In the genomic region with DNA sequence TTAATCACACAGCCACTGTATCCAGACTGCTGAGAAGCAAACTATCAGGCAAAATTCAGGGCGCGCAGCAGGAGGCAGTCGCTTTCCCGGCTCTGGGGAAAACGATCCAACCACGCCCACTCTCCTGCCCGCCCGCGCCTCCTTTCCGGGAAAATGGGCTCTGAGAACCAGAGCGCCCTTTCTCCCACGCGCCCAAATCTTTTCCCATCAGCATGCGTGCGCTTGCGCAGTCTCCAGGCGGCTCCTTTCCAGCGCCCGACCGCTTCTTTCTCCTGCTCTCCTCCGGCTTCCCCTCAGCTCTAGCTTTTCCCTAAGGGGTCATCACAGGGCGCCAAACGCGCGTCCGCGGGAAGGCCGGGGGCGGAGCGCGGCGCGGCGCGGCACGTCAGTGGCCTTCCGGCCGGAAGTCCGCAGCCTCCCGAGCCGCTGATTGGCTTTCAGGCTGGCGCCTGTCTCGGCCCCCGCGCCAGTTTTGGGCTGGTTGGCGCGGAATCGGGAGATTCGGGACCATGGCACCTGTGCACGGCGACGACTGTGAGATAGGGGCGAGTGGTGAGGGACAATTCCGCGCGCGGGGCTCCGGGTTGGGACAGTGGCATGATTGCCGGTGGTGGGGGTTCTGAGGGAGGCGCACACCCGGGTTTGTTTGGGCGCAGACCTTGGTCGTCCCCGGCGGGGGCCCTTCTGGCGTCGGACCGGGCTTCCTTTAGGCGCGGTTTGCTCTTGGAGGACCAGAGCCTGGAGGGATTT, we compare ENCODE assay signal across 8 cellular contexts. TPM values are rescaled to one million over a fixed set of nuclear protein-coding genes. Genes with fewer than 3 reads are reported as not detected.
DNase-seq lines count a peak whose midpoint lies in the region; ATAC-seq and TF ChIP-seq lines count a peak whose summit lies in the region.

A gene with protein sequence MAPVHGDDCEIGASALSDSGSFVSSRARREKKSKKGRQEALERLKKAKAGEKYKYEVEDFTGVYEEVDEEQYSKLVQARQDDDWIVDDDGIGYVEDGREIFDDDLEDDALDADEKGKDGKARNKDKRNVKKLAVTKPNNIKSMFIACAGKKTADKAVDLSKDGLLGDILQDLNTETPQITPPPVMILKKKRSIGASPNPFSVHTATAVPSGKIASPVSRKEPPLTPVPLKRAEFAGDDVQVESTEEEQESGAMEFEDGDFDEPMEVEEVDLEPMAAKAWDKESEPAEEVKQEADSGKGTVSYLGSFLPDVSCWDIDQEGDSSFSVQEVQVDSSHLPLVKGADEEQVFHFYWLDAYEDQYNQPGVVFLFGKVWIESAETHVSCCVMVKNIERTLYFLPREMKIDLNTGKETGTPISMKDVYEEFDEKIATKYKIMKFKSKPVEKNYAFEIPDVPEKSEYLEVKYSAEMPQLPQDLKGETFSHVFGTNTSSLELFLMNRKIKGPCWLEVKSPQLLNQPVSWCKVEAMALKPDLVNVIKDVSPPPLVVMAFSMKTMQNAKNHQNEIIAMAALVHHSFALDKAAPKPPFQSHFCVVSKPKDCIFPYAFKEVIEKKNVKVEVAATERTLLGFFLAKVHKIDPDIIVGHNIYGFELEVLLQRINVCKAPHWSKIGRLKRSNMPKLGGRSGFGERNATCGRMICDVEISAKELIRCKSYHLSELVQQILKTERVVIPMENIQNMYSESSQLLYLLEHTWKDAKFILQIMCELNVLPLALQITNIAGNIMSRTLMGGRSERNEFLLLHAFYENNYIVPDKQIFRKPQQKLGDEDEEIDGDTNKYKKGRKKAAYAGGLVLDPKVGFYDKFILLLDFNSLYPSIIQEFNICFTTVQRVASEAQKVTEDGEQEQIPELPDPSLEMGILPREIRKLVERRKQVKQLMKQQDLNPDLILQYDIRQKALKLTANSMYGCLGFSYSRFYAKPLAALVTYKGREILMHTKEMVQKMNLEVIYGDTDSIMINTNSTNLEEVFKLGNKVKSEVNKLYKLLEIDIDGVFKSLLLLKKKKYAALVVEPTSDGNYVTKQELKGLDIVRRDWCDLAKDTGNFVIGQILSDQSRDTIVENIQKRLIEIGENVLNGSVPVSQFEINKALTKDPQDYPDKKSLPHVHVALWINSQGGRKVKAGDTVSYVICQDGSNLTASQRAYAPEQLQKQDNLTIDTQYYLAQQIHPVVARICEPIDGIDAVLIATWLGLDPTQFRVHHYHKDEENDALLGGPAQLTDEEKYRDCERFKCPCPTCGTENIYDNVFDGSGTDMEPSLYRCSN (N-terminal part only) (plus strand): TSS at position 466 of the 750 bp plus-strand sequence. CDS start 44 bp downstream, at position 510.

- POLR2A ChIA-PET in SK-N-SH (lab: Yijun Ruan, JAX): no interaction called here

- TF ChIP-seq RAD21 in SK-N-SH (IDR thresholded peaks at IDR 0.05; ENCODE audit: low read length): peak; percentile 30

- H3K36me3 ChIP-seq in SK-N-SH (replicated peaks in 1 of 2; ENCODE audit: control insufficient read depth in 1 of 2, insufficient read depth in 2 of 2, low read length in 1 of 2): no peaks in the 10 kb centered on the region

- CTCF ChIA-PET in SK-N-SH (lab: Yijun Ruan, JAX): interaction anchor here (3.0 kb wide), 1 partner anchor 17 kb away, joined by 12 read pairs; no protein-coding TSS in a partner anchor

- H3F3A ChIP-seq in SK-N-SH (replicated peaks; ENCODE audit: insufficient read depth): no peaks in the 10 kb centered on the region

- H3K9me3 Mint-ChIP-seq in activated naive CD4-positive, alpha-beta T cell treated with anti-CD3 and anti-CD28 coated beads, Interleukin-2, amount 50 U/mL, for 72 hours: no peaks in the 10 kb centered on the region

- H3K79me2 ChIP-seq in SK-N-SH (ENCODE audit: insufficient read depth): peaks cover 41% of the 10 kb centered on the region; the same call in 1 of the 2 replicates

- peak within 1 kb of the TSS; percentile 88 to 97 for H3K27ac Mint-ChIP-seq in activated naive CD4-positive, alpha-beta T cell treated with anti-CD3 and anti-CD28 coated beads, Interleukin-2, amount 50 U/mL, for 72 hours

- H3K9ac ChIP-seq in SK-N-SH: peak within 1 kb of the TSS; percentile 58

- no peaks in the 10 kb centered on the region; a peak in 1 of 4 replicates for H3K4me1 ChIP-seq in SK-N-SH (ENCODE audit: control insufficient read depth in 1 of 2, insufficient read depth in 2 of 2, low read depth in 1 of 2, low read length in 1 of 2)

- peak; percentile 92 for ATAC-seq in HG02571 (IDR thresholded peaks at IDR 0.05; ENCODE audit: unreplicated experiment)
- ATAC-seq in activated naive CD4-positive, alpha-beta T cell treated with anti-CD3 and anti-CD28 coated beads, Interleukin-2, amount 50 U/mL, for 72 hours: peak; percentile 99

- TF ChIP-seq CTCF in NB4 (IDR thresholded peaks at IDR 0.05; ENCODE audit: low read depth, low read length) (no peak), SK-N-SH (IDR thresholded peaks at IDR 0.05) (peak; percentile 37)

- peak within 1 kb of the TSS; percentile 47 to 77 for H3K27ac ChIP-seq in SK-N-SH (ENCODE audit: low read depth in 2 of 2, low read length in 1 of 2)

- H3K27me3 ChIP-seq in SK-N-SH (ENCODE audit: insufficient read depth): no peaks in the 10 kb centered on the region

- WGBS in SK-N-SH (ENCODE audit: low lambda C conversion rate): 18% methylated on average over 48 of the region's 70 CpGs

- TF ChIP-seq POLR2A in NB4 (IDR thresholded peaks at IDR 0.05; ENCODE audit: extremely low read depth, insufficient read length): peak; percentile 60

- H3K4me3 ChIP-seq in GM08714 (ENCODE audit: low read length): peak within 1 kb of the TSS; percentile 80
- peak within 1 kb of the TSS; percentile 89 for H3K4me3 ChIP-seq in NB4 (ENCODE audit: low read depth, low read length)
- peak within 1 kb of the TSS; percentile 69 to 73 for H3K4me3 ChIP-seq in SK-N-SH (ENCODE audit: low read depth in 2 of 2, low read length in 1 of 2)

- peak; percentile 96 for DNase-seq in NB4 (ENCODE audit: low read depth)
- DNase-seq in SK-N-SH: peak; percentile 88
- DNase-seq in activated naive CD4-positive, alpha-beta T cell treated with anti-CD3 and anti-CD28 coated beads, Interleukin-2, amount 50 U/mL, for 72 hours (ENCODE audit: low spot score in 2 of 2): peak; percentile 74 to 85
- DNase-seq in glomerular endothelial cell (ENCODE audit: extremely low read depth, low read depth, low spot score): peak; percentile 64
- peak; percentile 2 to 94 (median 86) for DNase-seq in nucleus accumbens (lab: John Stamatoyannopoulos, UW)
- peak; percentile 92 for DNase-seq in superior temporal gyrus (ENCODE audit: extremely low spot score)

- H4K20me1 ChIP-seq in SK-N-SH (ENCODE audit: insufficient read depth): no peaks in the 10 kb centered on the region

- no peaks in the 10 kb centered on the region for H3K9me3 ChIP-seq in SK-N-SH

- peaks cover 12 to 13% of the 10 kb centered on the region in 2 donors for H3K36me3 Mint-ChIP-seq in activated naive CD4-positive, alpha-beta T cell treated with anti-CD3 and anti-CD28 coated beads, Interleukin-2, amount 50 U/mL, for 72 hours

- H3K9me2 ChIP-seq in SK-N-SH: no peaks in the 10 kb centered on the region

- peak within 1 kb of the TSS; percentile 61 for H3K4me2 ChIP-seq in SK-N-SH

- TF ChIP-seq EP300 in SK-N-SH (IDR thresholded peaks at IDR 0.05; ENCODE audit: borderline replicate concordance in 1 of 2, low read depth in 1 of 2, low read length in 1 of 2): no peak

- peak within 1 kb of the TSS; percentile 83 for H2AFZ ChIP-seq in SK-N-SH (ENCODE audit: low read depth)

TF ChIP-seq in SK-N-SH, 30 proteins besides CTCF, POLR2A, EP300 and RAD21 (continues in another document):
- TF ChIP-seq GABPA (IDR thresholded peaks at IDR 0.05; ENCODE audit: low read depth): peak; percentile 79
- TF ChIP-seq RFX5 (IDR thresholded peaks at IDR 0.05; ENCODE audit: low read length): no peak
- TF ChIP-seq, protein P1, sequence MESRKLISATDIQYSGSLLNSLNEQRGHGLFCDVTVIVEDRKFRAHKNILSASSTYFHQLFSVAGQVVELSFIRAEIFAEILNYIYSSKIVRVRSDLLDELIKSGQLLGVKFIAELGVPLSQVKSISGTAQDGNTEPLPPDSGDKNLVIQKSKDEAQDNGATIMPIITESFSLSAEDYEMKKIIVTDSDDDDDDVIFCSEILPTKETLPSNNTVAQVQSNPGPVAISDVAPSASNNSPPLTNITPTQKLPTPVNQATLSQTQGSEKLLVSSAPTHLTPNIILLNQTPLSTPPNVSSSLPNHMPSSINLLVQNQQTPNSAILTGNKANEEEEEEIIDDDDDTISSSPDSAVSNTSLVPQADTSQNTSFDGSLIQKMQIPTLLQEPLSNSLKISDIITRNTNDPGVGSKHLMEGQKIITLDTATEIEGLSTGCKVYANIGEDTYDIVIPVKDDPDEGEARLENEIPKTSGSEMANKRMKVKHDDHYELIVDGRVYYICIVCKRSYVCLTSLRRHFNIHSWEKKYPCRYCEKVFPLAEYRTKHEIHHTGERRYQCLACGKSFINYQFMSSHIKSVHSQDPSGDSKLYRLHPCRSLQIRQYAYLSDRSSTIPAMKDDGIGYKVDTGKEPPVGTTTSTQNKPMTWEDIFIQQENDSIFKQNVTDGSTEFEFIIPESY (IDR thresholded peaks at IDR 0.05; ENCODE audit: borderline replicate concordance, low read depth): no peak
- TF ChIP-seq ELF1 (IDR thresholded peaks at IDR 0.05): peak; percentile 50; the same call in 1 of the 2 replicates
- TF ChIP-seq, protein P2, sequence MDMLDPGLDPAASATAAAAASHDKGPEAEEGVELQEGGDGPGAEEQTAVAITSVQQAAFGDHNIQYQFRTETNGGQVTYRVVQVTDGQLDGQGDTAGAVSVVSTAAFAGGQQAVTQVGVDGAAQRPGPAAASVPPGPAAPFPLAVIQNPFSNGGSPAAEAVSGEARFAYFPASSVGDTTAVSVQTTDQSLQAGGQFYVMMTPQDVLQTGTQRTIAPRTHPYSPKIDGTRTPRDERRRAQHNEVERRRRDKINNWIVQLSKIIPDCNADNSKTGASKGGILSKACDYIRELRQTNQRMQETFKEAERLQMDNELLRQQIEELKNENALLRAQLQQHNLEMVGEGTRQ (IDR thresholded peaks at IDR 0.05; ENCODE audit: borderline replicate concordance, low read depth, low read length): no peak
- TF ChIP-seq TAF1 (IDR thresholded peaks at IDR 0.05; ENCODE audit: borderline replicate concordance, low read depth, low read length): no peak
- no peak; the same call in 1 of the 2 replicates for TF ChIP-seq NFIC (IDR thresholded peaks at IDR 0.05; ENCODE audit: borderline replicate concordance)
- TF ChIP-seq FOSL2 (IDR thresholded peaks at IDR 0.05; ENCODE audit: borderline replicate concordance, low read depth): no peak
- no peak for TF ChIP-seq MEF2A (IDR thresholded peaks at IDR 0.05; ENCODE audit: borderline replicate concordance, low read depth)
- TF ChIP-seq NRF1 (IDR thresholded peaks at IDR 0.05; ENCODE audit: low read depth, low read length): peak; percentile 75
- TF ChIP-seq SIN3A (IDR thresholded peaks at IDR 0.05; ENCODE audit: borderline replicate concordance, low read depth, low read length): no peak; the same call in 1 of the 2 replicates
- TF ChIP-seq RCOR1 (IDR thresholded peaks at IDR 0.05; ENCODE audit: low read length): no peak

RNA-seq across cellular contexts. Expression of the gene that starts here (rescaled TPM):
- 1.9 and 2.8 TPM in 2 replicates for polyA plus RNA-seq in SK-N-SH (2012; rRNA removed)
- polyA plus RNA-seq in SK-N-SH (2012; cell fraction: cytosol; rRNA removed): 2.7 and 3.4 TPM in 2 replicates
- 1.7 and 3.1 TPM in 2 replicates for polyA plus RNA-seq in SK-N-SH (2012; cell fraction: nucleus; rRNA removed)
- 10 to 100 TPM; 37.8 to 49.4 TPM for total RNA-seq in activated naive CD4-positive, alpha-beta T cell treated with anti-CD3 and anti-CD28 coated beads, Interleukin-2, amount 50 U/mL, for 72 hours
- 5.0 and 9.6 TPM in 2 replicates for total RNA-seq in glomerular endothelial cell

Comparison
In these comparisons a context has a peak if more than half of its experiments do, and no peak if none do; other contexts are left out.
1. Peak in every context shown above with its lines: DNase-seq, ATAC-seq, H3K4me3 ChIP-seq and H3K27ac ChIP-seq.